15 cellular contexts compared by ENCODE assay signal in the genomic region with DNA sequence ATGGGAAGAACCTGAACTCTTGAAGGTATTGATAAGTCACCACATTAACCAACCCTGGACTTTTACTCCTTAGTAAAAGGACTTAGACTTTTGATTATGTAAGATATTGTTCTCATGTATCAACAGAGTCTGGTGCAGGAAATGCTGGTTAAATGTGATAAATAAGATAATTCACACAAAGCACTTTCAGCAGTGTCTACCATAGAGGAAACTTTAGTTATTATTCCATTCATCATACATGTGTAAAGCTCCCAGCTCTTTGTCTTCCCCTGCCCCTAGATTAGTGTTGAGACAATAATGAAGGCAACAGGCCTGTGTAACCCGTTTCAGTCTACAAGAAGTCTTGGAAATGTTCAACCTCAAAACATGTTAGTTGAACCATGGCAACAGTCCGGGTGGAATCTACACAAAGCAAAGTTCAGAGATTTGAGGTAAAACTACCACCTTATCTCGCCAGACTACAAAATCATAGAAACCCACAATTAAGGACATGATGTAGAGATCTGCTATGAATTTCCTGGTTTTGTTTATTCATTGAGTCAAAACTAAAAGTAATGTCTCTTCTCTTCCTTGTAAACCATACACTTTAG.
A peak's percentile ranks its signal among the peaks of the same experiment; 100 is the strongest.
DNase-seq lines count a peak whose midpoint lies in the region; ATAC-seq and TF ChIP-seq lines count a peak whose summit lies in the region.
"Had no signal": no experiment of that assay in that cellular context is flagged by ENCODE, and none has a peak within 500 bp of the region (broad histone marks: within the 10 kb centered on the region; RNA-seq: fewer than 3 reads in every experiment).

No MANE protein-coding gene starts in this region.

- no peak overlapping the region for H3K9ac ChIP-seq in Karpas-422 (ENCODE audit: low read length)

- TF ChIP-seq CTCF in CD4-positive, alpha-beta T cell (IDR thresholded peaks at IDR 0.05), result no peak
- TF ChIP-seq CTCF in GM10266 (IDR thresholded peaks at IDR 0.05; ENCODE audit: control insufficient read depth, insufficient read depth, low read depth, missing control alignments), result no peak

- CTCF ChIA-PET in CD4-positive, alpha-beta T cell (lab: Charles Lee), result interaction anchor here (2.5 kb wide), 1 partner anchor 14 kb away, joined by 10 read pairs; no protein-coding TSS in a partner anchor
- CTCF ChIA-PET in activated CD8-positive, alpha-beta T cell treated with anti-CD3 and anti-CD28 coated beads, Interleukin-2, amount 10 ng/mL, durations not matched to agents 7 days and 5 days (lab: Charles Lee), result interaction anchor here (0.9 to 1.1 kb wide), 2 partner anchors 13 to 58 kb away, joined by 5 to 7 read pairs; no protein-coding TSS in a partner anchor

- peaks cover 56% of the 10 kb centered on the region for H3K4me1 Mint-ChIP-seq in CD4-positive, alpha-beta T cell (ENCODE audit: low read depth)
- H3K4me1 Mint-ChIP-seq in central memory CD8-positive, alpha-beta T cell, result peaks cover 60% of the 10 kb centered on the region
- H3K4me1 Mint-ChIP-seq in natural killer cell treated with Interleukin-12 subunit alpha and Interleukin-12 subunit beta and Interleukin-15 and Interleukin-18, amount 100 ng/mL, for 72 hours (ENCODE audit: low read depth in 2 of 2), result peaks cover 55 to 65% of the 10 kb centered on the region in 2 donors
- H3K4me1 Mint-ChIP-seq in activated CD8-positive, alpha-beta T cell treated with anti-CD3 and anti-CD28 coated beads, Interleukin-2, amount 10 ng/mL, durations not matched to agents 7 days and 5 days (ENCODE audit: low read depth), result peaks cover 24% of the 10 kb centered on the region

- H4K20me1 ChIP-seq in Karpas-422 (ENCODE audit: insufficient read depth, low read depth, low read length), result no peaks in the 10 kb centered on the region

- no peaks in the 10 kb centered on the region for H3K36me3 ChIP-seq in Karpas-422 (ENCODE audit: insufficient read depth, low read length)
- H3K36me3 ChIP-seq: BE2C had no signal

- H3K4me3 Mint-ChIP-seq in CD4-positive, alpha-beta T cell, result no peak overlapping the region
- peak overlapping the region; percentile 1 for H3K4me3 Mint-ChIP-seq in central memory CD8-positive, alpha-beta T cell
- H3K4me3 Mint-ChIP-seq in natural killer cell treated with Interleukin-12 subunit alpha and Interleukin-12 subunit beta and Interleukin-15 and Interleukin-18, amount 100 ng/mL, for 72 hours, result peak overlapping the region; percentile 63
- H3K4me3 Mint-ChIP-seq in activated CD8-positive, alpha-beta T cell treated with anti-CD3 and anti-CD28 coated beads, Interleukin-2, amount 10 ng/mL, durations not matched to agents 7 days and 5 days, result no peak overlapping the region
- H3K4me3 Mint-ChIP-seq: CD4-positive, CD25-positive, alpha-beta regulatory T cell had no signal

- peaks cover 8% of the 10 kb centered on the region for H3K9me3 Mint-ChIP-seq in CD4-positive, alpha-beta T cell
- H3K9me3 Mint-ChIP-seq in central memory CD8-positive, alpha-beta T cell, result peaks cover 10% of the 10 kb centered on the region
- H3K9me3 Mint-ChIP-seq in natural killer cell treated with Interleukin-12 subunit alpha and Interleukin-12 subunit beta and Interleukin-15 and Interleukin-18, amount 100 ng/mL, for 72 hours, result peaks cover 7% of the 10 kb centered on the region
- H3K9me3 Mint-ChIP-seq in activated CD8-positive, alpha-beta T cell treated with anti-CD3 and anti-CD28 coated beads, Interleukin-2, amount 10 ng/mL, durations not matched to agents 7 days and 5 days (ENCODE audit: insufficient read depth), result peaks cover 10% of the 10 kb centered on the region

- peaks cover 19% of the 10 kb centered on the region for H3K4me1 ChIP-seq in Karpas-422 (ENCODE audit: low read length)
- H3K4me1 ChIP-seq: BE2C had no signal

- peaks cover 5% of the 10 kb centered on the region for H3K36me3 Mint-ChIP-seq in CD4-positive, alpha-beta T cell (ENCODE audit: low read depth)
- H3K36me3 Mint-ChIP-seq in central memory CD8-positive, alpha-beta T cell (ENCODE audit: insufficient read depth), result peaks cover 3% of the 10 kb centered on the region
- H3K36me3 Mint-ChIP-seq in natural killer cell treated with Interleukin-12 subunit alpha and Interleukin-12 subunit beta and Interleukin-15 and Interleukin-18, amount 100 ng/mL, for 72 hours, result peaks cover 10% of the 10 kb centered on the region
- H3K36me3 Mint-ChIP-seq in activated CD8-positive, alpha-beta T cell treated with anti-CD3 and anti-CD28 coated beads, Interleukin-2, amount 10 ng/mL, durations not matched to agents 7 days and 5 days (ENCODE audit: low read depth), result peaks cover 6% of the 10 kb centered on the region
- H3K36me3 Mint-ChIP-seq: CD4-positive, CD25-positive, alpha-beta regulatory T cell had no signal

- peaks cover 20% of the 10 kb centered on the region for H3K9me3 ChIP-seq in CD4-positive, alpha-beta T cell (ENCODE audit: control insufficient read depth, low read length)
- no peaks in the 10 kb centered on the region for H3K9me3 ChIP-seq in Karpas-422 (ENCODE audit: low read length)
- H3K9me3 ChIP-seq: BE2C had no signal

- peak; percentile 51 for ATAC-seq in CD4-positive, alpha-beta T cell (ENCODE audit: poor library complexity)
- peak; percentile 37 for ATAC-seq in central memory CD8-positive, alpha-beta T cell (replicated peaks; ENCODE audit: extremely low read depth, poor library complexity, severe bottlenecking)
- ATAC-seq in natural killer cell treated with Interleukin-12 subunit alpha and Interleukin-12 subunit beta and Interleukin-15 and Interleukin-18, amount 100 ng/mL, for 72 hours, result peak; percentile 34 to 43
- no peak for ATAC-seq in activated CD8-positive, alpha-beta T cell treated with anti-CD3 and anti-CD28 coated beads, Interleukin-2, amount 10 ng/mL, durations not matched to agents 7 days and 5 days
- ATAC-seq: K562 had no signal

- H3K27ac Mint-ChIP-seq in CD4-positive, alpha-beta T cell, result peak overlapping the region; percentile 13
- peak overlapping the region; percentile 94 for H3K27ac Mint-ChIP-seq in central memory CD8-positive, alpha-beta T cell (ENCODE audit: low read depth)
- peak overlapping the region; percentile 75 to 93 for H3K27ac Mint-ChIP-seq in natural killer cell treated with Interleukin-12 subunit alpha and Interleukin-12 subunit beta and Interleukin-15 and Interleukin-18, amount 100 ng/mL, for 72 hours
- no peak overlapping the region for H3K27ac Mint-ChIP-seq in activated CD8-positive, alpha-beta T cell treated with anti-CD3 and anti-CD28 coated beads, Interleukin-2, amount 10 ng/mL, durations not matched to agents 7 days and 5 days
- H3K27ac Mint-ChIP-seq: CD4-positive, CD25-positive, alpha-beta regulatory T cell had no signal

- H3K79me2 ChIP-seq in Karpas-422 (ENCODE audit: low read length), result no peaks in the 10 kb centered on the region

- H3K27me3 Mint-ChIP-seq in CD4-positive, alpha-beta T cell, result no peaks in the 10 kb centered on the region
- H3K27me3 Mint-ChIP-seq in central memory CD8-positive, alpha-beta T cell, result no peaks in the 10 kb centered on the region
- H3K27me3 Mint-ChIP-seq in natural killer cell treated with Interleukin-12 subunit alpha and Interleukin-12 subunit beta and Interleukin-15 and Interleukin-18, amount 100 ng/mL, for 72 hours, result no peaks in the 10 kb centered on the region
- H3K27me3 Mint-ChIP-seq in activated CD8-positive, alpha-beta T cell treated with anti-CD3 and anti-CD28 coated beads, Interleukin-2, amount 10 ng/mL, durations not matched to agents 7 days and 5 days (ENCODE audit: low read depth), result no peaks in the 10 kb centered on the region

- POLR2A ChIA-PET in CD4-positive, alpha-beta T cell (lab: Charles Lee), result interaction anchor here (0.9 to 1.2 kb wide), 4 partner anchors 38 to 122 kb away, joined by 3 to 4 read pairs (median 3); no protein-coding TSS in a partner anchor
- POLR2A ChIA-PET in activated CD8-positive, alpha-beta T cell treated with anti-CD3 and anti-CD28 coated beads, Interleukin-2, amount 10 ng/mL, durations not matched to agents 7 days and 5 days (lab: Charles Lee), result interaction anchor here (0.6 kb wide), 1 partner anchor 82 kb away, joined by 4 read pairs; no protein-coding TSS in a partner anchor

- no peaks in the 10 kb centered on the region for H3K27me3 ChIP-seq in CD4-positive, alpha-beta T cell (ENCODE audit: control insufficient read depth, insufficient read depth, low read length)
- 0 out of 2 replicates have a peak, but pooled peaks cover 2% of the 10 kb centered on the region for H3K27me3 ChIP-seq in Karpas-422 (ENCODE audit: low read length)
- H3K27me3 ChIP-seq: BE2C had no signal

- no peaks in the 10 kb centered on the region; the same call in none of the 2 replicates for H3K9me2 ChIP-seq in Karpas-422 (replicated peaks; ENCODE audit: insufficient read depth, low read length)

- no peak overlapping the region for H3K4me2 ChIP-seq in Karpas-422 (ENCODE audit: low read depth, low read length, poor library complexity, severe bottlenecking)

- H3K4me3 ChIP-seq in Karpas-422 (ENCODE audit: low read length), result no peak overlapping the region
- H3K4me3 ChIP-seq: K562 had no signal

- no peak overlapping the region for H3K27ac ChIP-seq in CD4-positive, alpha-beta T cell (ENCODE audit: low read depth, low read length)
- no peak overlapping the region for H3K27ac ChIP-seq in Karpas-422 (ENCODE audit: low read length)

- intact Hi-C loops in CD4-positive, alpha-beta T cell (cut with DNase I, micrococcal nuclease), result loop anchor here in 1 of 2 experiments (5.0 kb wide), 1 partner anchor 38 kb away; no protein-coding TSS in a partner anchor

- H2AFZ ChIP-seq in Karpas-422 (ENCODE audit: low read length), result no peak overlapping the region

- no peak for DNase-seq in CD4-positive, alpha-beta T cell
- DNase-seq in Karpas-422, result peak; percentile 38
- no peak for DNase-seq in central memory CD8-positive, alpha-beta T cell (ENCODE audit: low spot score in 2 of 2)
- DNase-seq in natural killer cell treated with Interleukin-12 subunit alpha and Interleukin-12 subunit beta and Interleukin-15 and Interleukin-18, amount 100 ng/mL, for 72 hours (ENCODE audit: low spot score), result no peak
- DNase-seq in NCI-H524 treated with DMSO at 0.1 percent for 48 hours (lab: John Stamatoyannopoulos, UW), result no peak
- DNase-seq in activated CD8-positive, alpha-beta T cell treated with anti-CD3 and anti-CD28 coated beads, Interleukin-2, amount 10 ng/mL, durations not matched to agents 7 days and 5 days, result no peak
- no peak for DNase-seq in GM10266 (ENCODE audit: extremely low spot score)
- DNase-seq: BE2C; CD4-positive, CD25-positive, alpha-beta regulatory T cell; HCEC 1CT; NCI-H1694 treated with DMSO at 0.1 percent for 48 hours; NCI-H748 treated with DMSO at 0.1 percent for 48 hours; NK-92 treated with Interleukin-12 subunit alpha and Interleukin-12 subunit beta, amount 100 ng/mL, for 24 hours; Right ventricle myocardium superior had no signal

Comparison
In these comparisons a context has a peak if more than half of its experiments do, and no peak if none do; other contexts are left out.
1. H3K4me3 Mint-ChIP-seq: peak in central memory CD8-positive, alpha-beta T cell (single experiment) and natural killer cell treated with Interleukin-12 subunit alpha and Interleukin-12 subunit beta and Interleukin-15 and Interleukin-18, amount 100 ng/mL, for 72 hours (single experiment); none in CD4-positive, alpha-beta T cell (single experiment) and activated CD8-positive, alpha-beta T cell treated with anti-CD3 and anti-CD28 coated beads, Interleukin-2, amount 10 ng/mL, durations not matched to agents 7 days and 5 days (single experiment).